Comparison of ENCODE assay signal across 13 cellular contexts in genomic region chr1:171910786-171911185, GRCh38.
"Had no signal": no experiment of that assay in that cellular context is flagged by ENCODE, and none has a peak within 500 bp of the region (broad histone marks: within the 10 kb centered on the region; RNA-seq: fewer than 3 reads in every experiment).

No MANE protein-coding gene starts in this region.

- H3K27me3 ChIP-seq: adrenal gland, suprapubic skin, upper lobe of right lung had no signal

- DNase-seq: activated CD4-positive, alpha-beta T cell treated with anti-CD3 and anti-CD28 coated beads for 48 hours; activated naive CD4-positive, alpha-beta T cell treated with anti-CD3 and anti-CD28 coated beads, Interleukin-2, amount 50 U/mL, for 16 hours; activated T-cell treated with anti-CD3 and anti-CD28 coated beads for 4 hours; adrenal gland; stimulated activated CD4-positive, alpha-beta T cell treated with anti-CD3 and anti-CD28 coated beads, Interleukin-2, amount 100 ng/mL, for 48 hours; stimulated activated CD8-positive, alpha-beta memory T cell treated with anti-CD3 and anti-CD28 coated beads, Interleukin-4, amount 100 ng/mL, for 48 hours; stimulated activated naive CD8-positive, alpha-beta T cell treated with anti-CD3 and anti-CD28 coated beads, Interleukin-15, Interleukin-2, amounts not matched to agents 100 U/mL and 50 U/mL, for 24 hours; upper lobe of right lung had no signal

- H3K9me3 ChIP-seq: adrenal gland, suprapubic skin, upper lobe of right lung had no signal

- ATAC-seq: left lobe of liver; stimulated activated naive CD8-positive, alpha-beta T cell treated with anti-CD3 and anti-CD28 coated beads, Interleukin-15, Interleukin-2, amounts not matched to agents 100 U/mL and 50 U/mL, for 24 hours had no signal

- H3K9me3 Mint-ChIP-seq: central memory CD8-positive, alpha-beta T cell; dendritic cell treated with granulocyte-macrophage colony-stimulating factor and Interleukin-4, amounts not matched to agents 40 ng/mL and 50 ng/mL, for 4 days; memory B cell had no signal

- H3K27ac Mint-ChIP-seq: dendritic cell treated with granulocyte-macrophage colony-stimulating factor and Interleukin-4, amounts not matched to agents 40 ng/mL and 50 ng/mL, for 4 days; memory B cell had no signal

- H3K27me3 Mint-ChIP-seq: central memory CD8-positive, alpha-beta T cell had no signal

- H3K4me1 Mint-ChIP-seq: central memory CD8-positive, alpha-beta T cell; memory B cell had no signal

- H3K27ac ChIP-seq: adrenal gland, suprapubic skin, upper lobe of right lung had no signal

- H3K36me3 ChIP-seq: adrenal gland, suprapubic skin, upper lobe of right lung had no signal

- H3K4me3 Mint-ChIP-seq: central memory CD8-positive, alpha-beta T cell; dendritic cell treated with granulocyte-macrophage colony-stimulating factor and Interleukin-4, amounts not matched to agents 40 ng/mL and 50 ng/mL, for 4 days; memory B cell had no signal

- H3K36me3 Mint-ChIP-seq: memory B cell had no signal

- H3K4me3 ChIP-seq: adrenal gland, suprapubic skin, upper lobe of right lung had no signal
